Comparison of ENCODE assay signal across 29 cellular contexts in the genomic region with DNA sequence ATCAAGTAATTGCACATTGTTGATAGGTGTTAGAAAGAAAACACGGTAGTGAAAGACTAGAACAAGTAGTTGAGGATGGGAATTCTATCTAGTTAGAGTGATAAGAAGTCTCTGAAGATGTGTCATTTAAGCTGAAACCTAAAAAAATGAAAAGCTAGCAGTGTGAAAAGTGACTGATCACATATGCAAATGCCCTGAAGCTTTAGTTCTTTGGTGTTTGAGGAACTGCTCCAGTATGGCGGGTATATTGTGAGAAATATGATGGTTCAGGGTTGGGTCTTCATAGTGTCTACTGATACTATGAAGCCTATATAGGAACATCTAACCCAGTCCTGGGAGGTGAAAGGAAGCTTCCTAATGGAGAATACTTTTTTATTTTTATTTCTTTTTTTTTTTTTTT.
"Had no signal": no experiment of that assay in that cellular context is flagged by ENCODE, and none has a peak within 500 bp of the region (broad histone marks: within the 10 kb centered on the region; RNA-seq: fewer than 3 reads in every experiment).

No MANE protein-coding gene starts in this region.

- H3K27me3 Mint-ChIP-seq: progenitor cell of endocrine pancreas; stimulated activated naive B cell treated with anti-CD40 and anti-IgM and Interleukin-4, amounts not matched to agents 10 μg/mL and 1 μg/mL and 100 μg/mL, for 72 hours; stimulated activated naive CD8-positive, alpha-beta T cell treated with anti-CD3 and anti-CD28 coated beads, Interleukin-15, Interleukin-2, amounts not matched to agents 100 ng/mL and 50 ng/mL, for 24 hours had no signal

- H3K4me1 Mint-ChIP-seq: natural killer cell; nephron; neural progenitor cell; stimulated activated effector memory CD8-positive, alpha-beta T cell treated with anti-CD3 and anti-CD28 coated beads, Interleukin-12 subunit alpha, Interleukin-12 subunit beta, amount 100 ng/mL, for 72 hours; stimulated activated naive B cell treated with anti-CD40 and anti-IgM and Interleukin-4, amounts not matched to agents 10 μg/mL and 1 μg/mL and 100 μg/mL, for 72 hours had no signal

- H3K9me3 Mint-ChIP-seq: natural killer cell; nephron; neural progenitor cell; stimulated activated effector memory CD8-positive, alpha-beta T cell treated with anti-CD3 and anti-CD28 coated beads, Interleukin-12 subunit alpha, Interleukin-12 subunit beta, amount 100 ng/mL, for 72 hours; stimulated activated naive B cell treated with anti-CD40 and anti-IgM and Interleukin-4, amounts not matched to agents 10 μg/mL and 1 μg/mL and 100 μg/mL, for 72 hours; stimulated activated naive CD8-positive, alpha-beta T cell treated with anti-CD3 and anti-CD28 coated beads, Interleukin-15, Interleukin-2, amounts not matched to agents 100 ng/mL and 50 ng/mL, for 24 hours had no signal

- H3K9me3 ChIP-seq: ovary, psoas muscle, right lobe of liver, sigmoid colon, stomach, thoracic aorta, thyroid gland, tibial nerve, upper lobe of left lung, vagina had no signal

- H3K36me3 ChIP-seq: neural progenitor cell, ovary, right lobe of liver had no signal

- DNase-seq: natural killer cell; occipital lobe; ovary; posterior cingulate gyrus; psoas muscle; right cardiac atrium; right lobe of liver; sigmoid colon; small intestine; stimulated activated CD4-positive, alpha-beta T cell treated with anti-CD3 and anti-CD28 coated beads, Interleukin-15, amount 100 ng/mL, for 24 hours; stimulated activated CD4-positive, alpha-beta T cell treated with anti-CD3 and anti-CD28 coated beads, Interleukin-2, amount 100 ng/mL, for 24 hours; stimulated activated CD4-positive, alpha-beta T cell treated with anti-CD3 and anti-CD28 coated beads, Interleukin-2, amount 100 ng/mL, for 48 hours; stimulated activated CD4-positive, alpha-beta T cell treated with anti-CD3 and anti-CD28 coated beads, Interleukin-4, amount 100 ng/mL, for 24 hours; stimulated activated naive B cell treated with anti-CD40 and anti-IgM and Interleukin-4, amounts not matched to agents 10 μg/mL and 1 μg/mL and 100 μg/mL, for 72 hours; stimulated activated naive CD4-positive, alpha-beta T cell treated with Interleukin-2 at 50 U/mL for 16 hours; stomach; thyroid gland; trophoblast cell; upper lobe of left lung had no signal

- H3K9ac ChIP-seq: neural progenitor cell, parathyroid adenoma had no signal

- H3K27ac Mint-ChIP-seq: natural killer cell; nephron; neural progenitor cell; progenitor cell of endocrine pancreas; stimulated activated effector memory CD8-positive, alpha-beta T cell treated with anti-CD3 and anti-CD28 coated beads, Interleukin-12 subunit alpha, Interleukin-12 subunit beta, amount 100 ng/mL, for 72 hours; stimulated activated naive B cell treated with anti-CD40 and anti-IgM and Interleukin-4, amounts not matched to agents 10 μg/mL and 1 μg/mL and 100 μg/mL, for 72 hours; stimulated activated naive CD8-positive, alpha-beta T cell treated with anti-CD3 and anti-CD28 coated beads, Interleukin-15, Interleukin-2, amounts not matched to agents 100 ng/mL and 50 ng/mL, for 24 hours had no signal

- H3K27ac ChIP-seq: neural progenitor cell, ovary, parathyroid adenoma, psoas muscle, right lobe of liver, sigmoid colon, stomach, thoracic aorta, thyroid gland, tibial nerve, upper lobe of left lung, vagina had no signal

- H3K4me1 ChIP-seq: neural progenitor cell, parathyroid adenoma, psoas muscle, right lobe of liver, sigmoid colon, thyroid gland, tibial nerve, upper lobe of left lung, vagina had no signal

- H3K27me3 ChIP-seq: neural progenitor cell, ovary, right lobe of liver, sigmoid colon, stomach, thyroid gland, tibial nerve, upper lobe of left lung, vagina had no signal

- ATAC-seq: natural killer cell; psoas muscle; right cardiac atrium; right lobe of liver; stimulated activated effector memory CD8-positive, alpha-beta T cell treated with anti-CD3 and anti-CD28 coated beads, Interleukin-12 subunit alpha, Interleukin-12 subunit beta, amount 100 ng/mL, for 72 hours; stimulated activated naive B cell treated with anti-CD40 and anti-IgM and Interleukin-4, amounts not matched to agents 10 μg/mL and 1 μg/mL and 100 μg/mL, for 72 hours had no signal

- H2AFZ ChIP-seq: neural progenitor cell, parathyroid adenoma had no signal

- H3K79me2 ChIP-seq: parathyroid adenoma had no signal

- H3K4me3 Mint-ChIP-seq: natural killer cell; nephron; neural progenitor cell; stimulated activated effector memory CD8-positive, alpha-beta T cell treated with anti-CD3 and anti-CD28 coated beads, Interleukin-12 subunit alpha, Interleukin-12 subunit beta, amount 100 ng/mL, for 72 hours; stimulated activated naive B cell treated with anti-CD40 and anti-IgM and Interleukin-4, amounts not matched to agents 10 μg/mL and 1 μg/mL and 100 μg/mL, for 72 hours; stimulated activated naive CD8-positive, alpha-beta T cell treated with anti-CD3 and anti-CD28 coated beads, Interleukin-15, Interleukin-2, amounts not matched to agents 100 ng/mL and 50 ng/mL, for 24 hours had no signal

- H3K4me3 ChIP-seq: neural progenitor cell, ovary, psoas muscle, right lobe of liver, sigmoid colon, stomach, thoracic aorta, thyroid gland, tibial nerve, upper lobe of left lung, vagina had no signal

- FAIRE-seq: small intestine, urothelium cell line had no signal

- H3K4me2 ChIP-seq: neural progenitor cell had no signal
